Comparison of ENCODE assay signal across 34 cellular contexts in genomic region chr6:77334093-77334492, GRCh38.
DNase-seq lines count a peak whose midpoint lies in the region; ATAC-seq and TF ChIP-seq lines count a peak whose summit lies in the region.
"Had no signal": no experiment of that assay in that cellular context is flagged by ENCODE, and none has a peak within 500 bp of the region (broad histone marks: within the 10 kb centered on the region; RNA-seq: fewer than 3 reads in every experiment).

No MANE protein-coding gene starts in this region.

- 71 to 87% (median 79%) methylated on average over 2 to 3 of the region's 3 CpGs for WGBS in spleen, 5 donors

- peaks cover 3% of the 10 kb centered on the region for H3K9me3 Mint-ChIP-seq in stimulated activated memory B cell treated with anti-CD40 and anti-IgM and Interleukin-4, amounts not matched to agents 10 μg/mL and 1 μg/mL and 100 μg/mL, for 72 hours

- no peak for TF ChIP-seq CTCF in left ventricle myocardium inferior (IDR thresholded peaks at IDR 0.05; ENCODE audit: borderline replicate concordance)
- TF ChIP-seq CTCF in spleen (IDR thresholded peaks at IDR 0.05 in 8 of 11, conservative IDR thresholded peaks at IDR 0.05 in 3 of 11): no peak

- ATAC-seq in stimulated activated memory B cell treated with anti-CD40 and anti-IgM and Interleukin-4, amounts not matched to agents 10 μg/mL and 1 μg/mL and 100 μg/mL, for 72 hours: peak; percentile 16
- ATAC-seq: A549; CD8-positive, alpha-beta T cell had no signal

- H3K4me3 Mint-ChIP-seq in stimulated activated memory B cell treated with anti-CD40 and anti-IgM and Interleukin-4, amounts not matched to agents 10 μg/mL and 1 μg/mL and 100 μg/mL, for 72 hours: no peak overlapping the region
- H3K4me3 Mint-ChIP-seq: B cell; CD14-positive monocyte; CD4-positive, alpha-beta memory T cell; CD4-positive, alpha-beta T cell; CD4-positive, CD25-positive, alpha-beta regulatory T cell; CD8-positive, alpha-beta memory T cell; CD8-positive, alpha-beta T cell had no signal

- H3K4me1 Mint-ChIP-seq in stimulated activated memory B cell treated with anti-CD40 and anti-IgM and Interleukin-4, amounts not matched to agents 10 μg/mL and 1 μg/mL and 100 μg/mL, for 72 hours: no peaks in the 10 kb centered on the region
- H3K4me1 Mint-ChIP-seq: B cell; CD14-positive monocyte; CD4-positive, alpha-beta memory T cell; CD4-positive, CD25-positive, alpha-beta regulatory T cell; CD8-positive, alpha-beta memory T cell had no signal

- H3K27ac Mint-ChIP-seq in stimulated activated memory B cell treated with anti-CD40 and anti-IgM and Interleukin-4, amounts not matched to agents 10 μg/mL and 1 μg/mL and 100 μg/mL, for 72 hours: no peak overlapping the region
- H3K27ac Mint-ChIP-seq: B cell; CD14-positive monocyte; CD4-positive, alpha-beta memory T cell; CD4-positive, alpha-beta T cell; CD4-positive, CD25-positive, alpha-beta regulatory T cell; CD8-positive, alpha-beta memory T cell; CD8-positive, alpha-beta T cell had no signal

- intact Hi-C loops in cardiac septum (cut with DNase I): no loop called here
- intact Hi-C loops in left ventricle myocardium inferior (cut with micrococcal nuclease): no loop called here
- intact Hi-C loops in spleen (cut with DNase I; ENCODE audit: low total_unique reads): no loop called here

- no peaks in the 10 kb centered on the region for H3K36me3 Mint-ChIP-seq in stimulated activated memory B cell treated with anti-CD40 and anti-IgM and Interleukin-4, amounts not matched to agents 10 μg/mL and 1 μg/mL and 100 μg/mL, for 72 hours
- H3K36me3 Mint-ChIP-seq: CD14-positive monocyte; CD4-positive, alpha-beta memory T cell; CD4-positive, CD25-positive, alpha-beta regulatory T cell; CD8-positive, alpha-beta memory T cell; CD8-positive, alpha-beta T cell had no signal

- H3K4me1 ChIP-seq in left ventricle myocardium inferior (no peaks in the 10 kb centered on the region), spleen (no peaks in the 10 kb centered on the region)
- H3K4me1 ChIP-seq: A549; BE2C; BLaER1; BLaER1 treated with 17β-estradiol and CSF1 and Interleukin-3, amounts not matched to agents 10 nM and 100 nM; Caco-2 had no signal

- peaks cover 56% of the 10 kb centered on the region for H3K9me3 ChIP-seq in left ventricle myocardium inferior (replicated peaks)
- H3K9me3 ChIP-seq in spleen: peaks cover 0 to 45% (median 29%) of the 10 kb centered on the region in 8 donors
- H3K9me3 ChIP-seq: A549, BE2C, Caco-2 had no signal

- H3K4me3 ChIP-seq in left ventricle myocardium inferior (no peak overlapping the region), spleen (no peak overlapping the region)
- H3K4me3 ChIP-seq: A549; BLaER1; BLaER1 treated with 17β-estradiol and CSF1 and Interleukin-3, amounts not matched to agents 10 nM and 100 nM had no signal

- H3K36me3 ChIP-seq in left ventricle myocardium inferior (peaks cover 11% of the 10 kb centered on the region), spleen (no peaks in the 10 kb centered on the region)
- H3K36me3 ChIP-seq: BE2C; BLaER1; BLaER1 treated with 17β-estradiol and CSF1 and Interleukin-3, amounts not matched to agents 10 nM and 100 nM had no signal

- H3K27ac ChIP-seq in left ventricle myocardium inferior (replicated peaks) (no peak overlapping the region), spleen (no peak overlapping the region)
- H3K27ac ChIP-seq: 22Rv1; A549; BLaER1; BLaER1 treated with 17β-estradiol and CSF1 and Interleukin-3, amounts not matched to agents 10 nM and 100 nM; C4-2B had no signal

- no peaks in the 10 kb centered on the region for H3K27me3 Mint-ChIP-seq in stimulated activated memory B cell treated with anti-CD40 and anti-IgM and Interleukin-4, amounts not matched to agents 10 μg/mL and 1 μg/mL and 100 μg/mL, for 72 hours
- H3K27me3 Mint-ChIP-seq: B cell; CD4-positive, alpha-beta memory T cell; CD4-positive, alpha-beta T cell; CD4-positive, CD25-positive, alpha-beta regulatory T cell; CD8-positive, alpha-beta memory T cell had no signal

- H3K27me3 ChIP-seq in left ventricle myocardium inferior (ENCODE audit: low read depth) (no peaks in the 10 kb centered on the region), spleen (replicated peaks in 1 of 7) (no peaks in the 10 kb centered on the region)
- H3K27me3 ChIP-seq: BE2C; BLaER1; BLaER1 treated with 17β-estradiol and CSF1 and Interleukin-3, amounts not matched to agents 10 nM and 100 nM had no signal

- DNase-seq in cardiac septum (ENCODE audit: low spot score) (peak; percentile 55), left ventricle myocardium inferior (no peak), islet precursor cell (peak; percentile 30), spleen (peak; percentile 33)
- no peak for DNase-seq in activated effector memory CD4-positive, alpha-beta T cell treated with anti-CD3 and anti-CD28 coated beads, Interleukin-2, amount 50 U/mL, for 16 hours
- DNase-seq in stimulated activated CD4-positive, alpha-beta T cell treated with anti-CD3 and anti-CD28 coated beads, Interleukin-2, amount 100 ng/mL, for 48 hours: no peak
- no peak for DNase-seq in stimulated activated CD4-positive, alpha-beta T cell treated with anti-CD3 and anti-CD28 coated beads, Interleukin-2, amount 100 ng/mL, for 24 hours
- DNase-seq: 8988T; ACHN; AML-193; BE2C; C1 segment of cervical spinal cord; Caco-2; Calu3; CD4-positive, alpha-beta memory T cell; CD4-positive, alpha-beta T cell; CD4-positive, CD25-positive, alpha-beta regulatory T cell; CD8-positive, alpha-beta memory T cell; CD8-positive, alpha-beta T cell; COR-L47; DMS 273 treated with DMSO at 0.1 percent for 48 hours; DMS153; DMS79; DMS79 treated with DMSO at 0.1 percent for 48 hours; DND-41; EL had no signal

- no peak for TF ChIP-seq POLR2A in spleen (IDR thresholded peaks at IDR 0.05)

Comparison
In these comparisons a context has a peak if more than half of its experiments do, and no peak if none do; other contexts are left out.
1. DNase-seq: peak in cardiac septum (single experiment), islet precursor cell (single experiment) and spleen (single experiment); none in left ventricle myocardium inferior (single experiment), activated effector memory CD4-positive, alpha-beta T cell treated with anti-CD3 and anti-CD28 coated beads, Interleukin-2, amount 50 U/mL, for 16 hours (single experiment), stimulated activated CD4-positive, alpha-beta T cell treated with anti-CD3 and anti-CD28 coated beads, Interleukin-2, amount 100 ng/mL, for 48 hours (0 of 2) and stimulated activated CD4-positive, alpha-beta T cell treated with anti-CD3 and anti-CD28 coated beads, Interleukin-2, amount 100 ng/mL, for 24 hours (0 of 2).